15 cellular contexts compared by ENCODE assay signal in the genomic region with DNA sequence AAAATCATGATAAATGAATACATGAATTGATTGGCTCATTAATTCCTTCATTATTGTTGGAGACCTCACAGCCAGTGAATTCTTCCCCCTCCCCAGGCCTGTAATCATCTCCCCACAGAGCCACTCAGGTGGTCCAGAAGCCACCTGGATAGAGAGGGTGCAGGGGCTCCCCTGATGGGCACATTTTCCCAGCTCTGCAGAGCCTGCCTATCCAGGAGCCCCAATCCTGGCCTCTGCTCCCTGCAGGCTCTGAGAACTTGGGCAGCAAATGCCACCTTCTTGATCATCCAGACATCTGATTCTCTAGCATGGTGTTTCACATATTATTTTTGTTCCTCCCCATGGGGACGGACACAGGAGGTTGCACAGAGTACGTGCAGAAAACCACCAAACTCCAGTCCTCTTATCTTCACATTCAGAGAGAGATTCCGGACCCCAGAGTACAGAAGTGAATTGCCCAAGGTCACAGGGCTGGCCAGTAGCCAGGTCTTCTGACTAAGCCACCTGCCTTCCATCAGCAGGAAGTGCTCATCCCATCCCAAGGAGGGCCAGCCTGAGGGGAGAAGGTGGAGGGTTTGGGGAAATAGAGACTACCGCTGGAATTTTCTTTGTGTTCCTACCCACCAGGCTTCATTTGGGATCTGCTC.
"Had no signal": no experiment of that assay in that cellular context is flagged by ENCODE, and none has a peak within 500 bp of the region (broad histone marks: within the 10 kb centered on the region; RNA-seq: fewer than 3 reads in every experiment).

No MANE protein-coding gene starts in this region.

- H3K4me1 ChIP-seq: gastrocnemius medialis, prostate gland had no signal

- H3K9me3 ChIP-seq: gastrocnemius medialis, heart left ventricle, prostate gland had no signal

- DNase-seq: activated CD4-positive, alpha-beta T cell treated with anti-CD3 and anti-CD28 coated beads, Interleukin-2, amount 50 U/mL, for 4 hours; activated CD4-positive, CD25-positive, alpha-beta regulatory T cell treated with anti-CD3 and anti-CD28 coated beads, Interleukin-2, amount 50 U/mL, for 72 hours; activated naive CD4-positive, alpha-beta T cell treated with Interleukin-2 at 50 U/mL for 16 hours; activated T-cell treated with anti-CD3 and anti-CD28 coated beads for 4 hours; anterior cingulate cortex; cerebellar nuclear complex; effector memory CD8-positive, alpha-beta T cell; gastrocnemius medialis; right cardiac atrium; stimulated activated naive CD8-positive, alpha-beta T cell treated with anti-CD3 and anti-CD28 coated beads, Interleukin-15, Interleukin-2, amounts not matched to agents 100 U/mL and 50 U/mL, for 24 hours; trophoblast cell had no signal

- ATAC-seq: effector memory CD8-positive, alpha-beta T cell; gastrocnemius medialis; natural killer cell treated with Interleukin-12 subunit alpha and Interleukin-12 subunit beta and Interleukin-15 and Interleukin-18, amount 100 ng/mL, for 72 hours; right cardiac atrium; stimulated activated naive CD8-positive, alpha-beta T cell treated with anti-CD3 and anti-CD28 coated beads, Interleukin-15, Interleukin-2, amounts not matched to agents 100 U/mL and 50 U/mL, for 24 hours had no signal

- H3K27ac ChIP-seq: epithelial cell of prostate, gastrocnemius medialis, heart left ventricle, prostate gland had no signal

- H3K27me3 ChIP-seq: gastrocnemius medialis had no signal

- H3K36me3 ChIP-seq: gastrocnemius medialis, heart left ventricle, prostate gland had no signal

- H3K4me3 ChIP-seq: gastrocnemius medialis, heart left ventricle, prostate gland had no signal
